In genomic region chr4:74447636-74448233, GRCh38 we compare ENCODE assay signal across 22 cellular contexts. TPM values are rescaled to one million over a fixed set of nuclear protein-coding genes. Genes with fewer than 3 reads are reported as not detected.
DNase-seq lines count a peak whose midpoint lies in the region; ATAC-seq and TF ChIP-seq lines count a peak whose summit lies in the region.
"Had no signal": no experiment of that assay in that cellular context is flagged by ENCODE, and none has a peak within 500 bp of the region (broad histone marks: within the 10 kb centered on the region; RNA-seq: fewer than 3 reads in every experiment).

No MANE protein-coding gene starts in this region.

- peak overlapping the region; percentile 42; the same call in 1 of the 2 replicates for H3K4ac ChIP-seq in IMR-90 (ENCODE audit: low read depth, low read length)

- no peak overlapping the region for H3K9ac ChIP-seq in IMR-90 (ENCODE audit: low read depth, low read length)
- peak overlapping the region; percentile 100 for H3K9ac ChIP-seq in mammary epithelial cell (ENCODE audit: insufficient read depth, low read length)

- no peak overlapping the region for H3K4me3 ChIP-seq in IMR-90 (ENCODE audit: insufficient read depth, low read depth, low read length)
- peak overlapping the region; percentile 83 to 93 (median 93) for H3K4me3 ChIP-seq in mammary epithelial cell (replicated peaks in 1 of 3; ENCODE audit: insufficient read depth in 1 of 3, low read depth in 2 of 3, low read length in 3 of 3)
- H3K4me3 ChIP-seq in fibroblast of villous mesenchyme (ENCODE audit: low read depth, low read length) = peak overlapping the region; percentile 32
- no peak overlapping the region for H3K4me3 ChIP-seq in prostate gland
- H3K4me3 ChIP-seq: esophagus muscularis mucosa, SJCRH30 had no signal

- in situ Hi-C loops in IMR-90 (cut with MboI; ENCODE audit: low sequenced_read_pairs) (no loop called here), mammary epithelial cell (cut with MboI; ENCODE audit: low sequenced_read_pairs in 2 of 2) (loop anchor here (5.0 kb wide), 1 partner anchor 35 kb away; no protein-coding TSS in a partner anchor)

- H3K27me3 ChIP-seq in IMR-90 (ENCODE audit: control insufficient read depth, insufficient read depth, low read length) = no peaks in the 10 kb centered on the region
- no peaks in the 10 kb centered on the region for H3K27me3 ChIP-seq in mammary epithelial cell (ENCODE audit: insufficient read depth, low read length)
- H3K27me3 ChIP-seq in prostate gland (replicated peaks; ENCODE audit: insufficient read depth) = no peaks in the 10 kb centered on the region
- H3K27me3 ChIP-seq: esophagus muscularis mucosa, transverse colon had no signal

- ATAC-seq in IMR-90 (ENCODE audit: low read depth) = no peak
- no peak for ATAC-seq in GM19351 (IDR thresholded peaks at IDR 0.05; ENCODE audit: unreplicated experiment)
- ATAC-seq: activated naive CD8-positive, alpha-beta T cell treated with anti-CD3 and anti-CD28 coated beads, Interleukin-2, amount 50 U/mL, for 24 hours; natural killer cell had no signal

- no peak overlapping the region for H4K91ac ChIP-seq in IMR-90 (ENCODE audit: insufficient read depth, low read depth, low read length)

- H2BK120ac ChIP-seq in IMR-90 (ENCODE audit: low read depth, low read length) = peak overlapping the region; percentile 60

- peak overlapping the region; percentile 70; the same call in 1 of the 2 replicates for H2AK5ac ChIP-seq in IMR-90 (ENCODE audit: low read depth, low read length)

- H3K9me3 ChIP-seq in IMR-90 (ENCODE audit: control insufficient read depth, insufficient read depth, low read length) (no peaks in the 10 kb centered on the region), mammary epithelial cell (replicated peaks; ENCODE audit: insufficient read depth, low read length) (no peaks in the 10 kb centered on the region), prostate gland (no peaks in the 10 kb centered on the region)
- H3K9me3 ChIP-seq: esophagus muscularis mucosa, SJCRH30, transverse colon had no signal

- peak overlapping the region; percentile 91; the same call in 2 of the 3 replicates for H2BK15ac ChIP-seq in IMR-90 (ENCODE audit: low read depth, low read length)

- H3K27ac Mint-ChIP-seq in type B pancreatic cell = peak overlapping the region; percentile 55
- H3K27ac Mint-ChIP-seq: activated B cell treated with CpG ODN at 0.5 μM for 24 hours; activated naive CD8-positive, alpha-beta T cell treated with anti-CD3 and anti-CD28 coated beads, Interleukin-2, amount 50 U/mL, for 24 hours; natural killer cell had no signal

- dilution Hi-C loops in IMR-90 (cut with HindIII; ENCODE audit: low sequenced_read_pairs, unreplicated experiment) = no loop called here
- dilution Hi-C loops in mammary epithelial cell (cut with HindIII; ENCODE audit: low sequenced_read_pairs) = no loop called here

- peak overlapping the region; percentile 58 for H3K14ac ChIP-seq in IMR-90 (replicated peaks; ENCODE audit: low read depth, low read length)

- H3K27me3 Mint-ChIP-seq in type B pancreatic cell = peaks cover 32% of the 10 kb centered on the region

- BruUV-seq in IMR-90 (replicated peaks; lab: Mats Ljungman, UMichigan) (no TSS peak), mammary epithelial cell (replicated peaks; lab: Mats Ljungman, UMichigan) (no TSS peak)

- H4K5ac ChIP-seq in IMR-90 (ENCODE audit: low read depth, low read length) = peak overlapping the region; percentile 5; the same call in 1 of the 2 replicates

- no peak overlapping the region for H3K56ac ChIP-seq in IMR-90 (ENCODE audit: extremely low read depth, insufficient read depth, low read length)

- TF ChIP-seq CTCF in IMR-90 (conservative IDR thresholded peaks at IDR 0.05; ENCODE audit: low read depth, low read length) (no peak), mammary epithelial cell (conservative IDR thresholded peaks at IDR 0.05 in 1 of 2, IDR thresholded peaks at IDR 0.05 in 1 of 2; ENCODE audit: extremely low read depth in 1 of 2, insufficient read depth in 1 of 2, low read depth in 1 of 2, low read length in 2 of 2) (no peak), fibroblast of villous mesenchyme (IDR thresholded peaks at IDR 0.05; ENCODE audit: insufficient read depth, low read depth, low read length) (no peak), type B pancreatic cell (conservative IDR thresholded peaks at IDR 0.05) (no peak), prostate gland (IDR thresholded peaks at IDR 0.05) (no peak)

- H2BK5ac ChIP-seq in IMR-90 (ENCODE audit: low read depth, low read length, poor library complexity, severe bottlenecking) = no peak overlapping the region

- peaks cover 79% of the 10 kb centered on the region for H3K79me2 ChIP-seq in mammary epithelial cell (ENCODE audit: insufficient read depth, low read length)

- H3K27ac ChIP-seq in IMR-90 (ENCODE audit: insufficient read depth, low read length) (no peak overlapping the region; the same call in 1 of the 2 replicates), mammary epithelial cell (ENCODE audit: insufficient read depth, low read depth, low read length) (peak overlapping the region; percentile 99), prostate gland (no peak overlapping the region)
- H3K27ac ChIP-seq: SJCRH30, transverse colon had no signal

- H4K8ac ChIP-seq in IMR-90 (ENCODE audit: low read depth in 2 of 2, low read length in 2 of 2) = peak overlapping the region in 1 of 2 experiments; percentile 43; a peak in 2 of 4 replicates

- H3K79me1 ChIP-seq in IMR-90 (ENCODE audit: low read depth in 1 of 2, low read length in 2 of 2) = peaks cover 0 to 3% of the 10 kb centered on the region in 2 experiments; a peak in 1 of 4 replicates

- TF ChIP-seq POLR2A in IMR-90 (IDR thresholded peaks at IDR 0.05; ENCODE audit: low read depth, low read length) (no peak), prostate gland (IDR thresholded peaks at IDR 0.05) (no peak)

- POLR2A ChIA-PET in IMR-90 (lab: Charles Lee; ENCODE audit: unreplicated experiment) = no interaction called here

- H3K4me1 Mint-ChIP-seq in type B pancreatic cell (ENCODE audit: unreplicated experiment) = peaks cover 8% of the 10 kb centered on the region

- peak overlapping the region; percentile 30; the same call in 1 of the 2 replicates for H2BK20ac ChIP-seq in IMR-90 (ENCODE audit: low read depth, low read length)

- 0 out of 2 replicates have a peak overlapping the region, but pooled peaks have one; percentile 41 for H3K23ac ChIP-seq in IMR-90 (ENCODE audit: low read depth, low read length)

- H3K4me3 Mint-ChIP-seq in type B pancreatic cell = peak overlapping the region; percentile 74
- H3K4me3 Mint-ChIP-seq: activated B cell treated with CpG ODN at 0.5 μM for 24 hours; activated naive CD8-positive, alpha-beta T cell treated with anti-CD3 and anti-CD28 coated beads, Interleukin-2, amount 50 U/mL, for 24 hours; natural killer cell had no signal

- H3K9me1 ChIP-seq in IMR-90 (ENCODE audit: insufficient read depth, low read length) = peaks cover 5% of the 10 kb centered on the region; the same call in 1 of the 2 replicates

- TF ChIP-seq RAD21 in IMR-90 (IDR thresholded peaks at IDR 0.05; ENCODE audit: low read length) = no peak

- CTCF ChIA-PET in IMR-90 (lab: Yijun Ruan, JAX) = interaction anchor here (0.7 kb wide), 1 partner anchor 69 kb away, joined by 3 read pairs; no protein-coding TSS in a partner anchor
- CTCF ChIA-PET in mammary epithelial cell (lab: Charles Lee; ENCODE audit: low non-redundant PET) = no interaction called here

- H3K4me2 ChIP-seq in IMR-90 (ENCODE audit: low read depth, low read length) (peak overlapping the region; percentile 6; the same call in 1 of the 2 replicates), mammary epithelial cell (ENCODE audit: insufficient read depth, low read depth, low read length) (peak overlapping the region; percentile 91)

- H3K36me3 ChIP-seq in IMR-90 (ENCODE audit: control insufficient read depth, insufficient read depth, low read length) = peaks cover 2% of the 10 kb centered on the region; the same call in 1 of the 2 replicates
- H3K36me3 ChIP-seq in mammary epithelial cell (ENCODE audit: insufficient read depth, low read length) = peaks cover 46% of the 10 kb centered on the region
- no peaks in the 10 kb centered on the region for H3K36me3 ChIP-seq in prostate gland
- H3K36me3 ChIP-seq: SJCRH30 had no signal

- H2AFZ ChIP-seq in IMR-90 (replicated peaks; ENCODE audit: low read length, poor library complexity) (no peak overlapping the region), mammary epithelial cell (ENCODE audit: low read depth, low read length) (no peak overlapping the region)

- intact Hi-C loops in IMR-90 (cut with micrococcal nuclease) = loop anchor here (10.0 kb wide), 1 partner anchor 227 kb away; no protein-coding TSS in a partner anchor
- intact Hi-C loops in mammary epithelial cell (cut with micrococcal nuclease) = no loop called here
- intact Hi-C loops in prostate gland (cut with DNase I) = no loop called here
- intact Hi-C loops in posterior vena cava (cut with DNase I) = no loop called here

- H2AK9ac ChIP-seq in IMR-90 (replicated peaks; ENCODE audit: low read depth, low read length, poor library complexity) = no peak overlapping the region

- H3K4me1 ChIP-seq in IMR-90 (ENCODE audit: control insufficient read depth, insufficient read depth, low read length) (peaks cover 3% of the 10 kb centered on the region; the same call in 1 of the 2 replicates), mammary epithelial cell (ENCODE audit: insufficient read depth, low read length) (peaks cover 18% of the 10 kb centered on the region), prostate gland (replicated peaks) (no peaks in the 10 kb centered on the region)

- DNase-seq in IMR-90 = no peak
- DNase-seq in mammary epithelial cell = no peak
- no peak for DNase-seq in fibroblast of villous mesenchyme (ENCODE audit: low read depth)
- DNase-seq in type B pancreatic cell (ENCODE audit: extremely low spot score, unreplicated experiment) = no peak
- no peak for DNase-seq in prostate gland (ENCODE audit: low spot score)
- no peak for DNase-seq in posterior vena cava (ENCODE audit: low spot score)
- DNase-seq: activated B cell treated with CpG ODN at 0.5 μM for 24 hours; activated CD4-positive, alpha-beta T cell treated with anti-CD3 and anti-CD28 coated beads, Interleukin-2, amount 50 U/mL, for 1 hour; activated naive CD8-positive, alpha-beta T cell treated with anti-CD3 and anti-CD28 coated beads, Interleukin-2, amount 50 U/mL, for 24 hours; activated T-cell treated with anti-CD3 and anti-CD28 coated beads, Interleukin-2, amount 50 U/mL, for 48 hours; effector CD4-positive, alpha-beta T cell; natural killer cell; NCI-H2081 treated with DMSO at 0.1 percent for 48 hours; NCI-H226; occipital lobe; SJCRH30; stimulated activated CD4-positive, alpha-beta T cell treated with anti-CD3 and anti-CD28 coated beads, Interleukin-4, amount 100 ng/mL, for 1 hour; transverse colon had no signal

- H4K20me1 ChIP-seq in IMR-90 (ENCODE audit: insufficient read depth, low read length) (no peaks in the 10 kb centered on the region), mammary epithelial cell (ENCODE audit: insufficient read depth, low read length) (peaks cover 20% of the 10 kb centered on the region)

- H3K9me3 Mint-ChIP-seq in type B pancreatic cell = no peaks in the 10 kb centered on the region
- H3K9me3 Mint-ChIP-seq: activated B cell treated with CpG ODN at 0.5 μM for 24 hours; activated naive CD8-positive, alpha-beta T cell treated with anti-CD3 and anti-CD28 coated beads, Interleukin-2, amount 50 U/mL, for 24 hours; IgD-negative memory B cell; natural killer cell had no signal

- peaks cover 4% of the 10 kb centered on the region for H3K36me3 Mint-ChIP-seq in type B pancreatic cell
- H3K36me3 Mint-ChIP-seq: natural killer cell had no signal

- H3K18ac ChIP-seq in IMR-90 (ENCODE audit: low read depth, low read length) = peak overlapping the region; percentile 61

- no CpG with 5 or more reads among the region's 5 CpGs for WGBS in IMR-90 (ENCODE audit: extremely low coverage in 2 of 2, insufficient read length in 1 of 2), 2 experiments
- WGBS in mammary epithelial cell (ENCODE audit: low coverage, missing lambda C conversion rate) = 26% methylated on average over 5 of the region's 5 CpGs
- 98% methylated on average over 5 of the region's 5 CpGs for WGBS in prostate gland

RNA-seq across cellular contexts. Expression of gene AREG, which starts 2.8 kb away (rescaled TPM):
- 0.18 and 0.28 TPM in 2 replicates for total RNA-seq in IMR-90 (2012; rRNA removed)
- 0.17 and 0.30 TPM in 2 replicates for polyA plus RNA-seq in IMR-90 (2012; rRNA removed)
- polyA plus RNA-seq in IMR-90 (2012; cell fraction: cytosol; rRNA removed) = 1.3 and 1.4 TPM in 2 replicates
- polyA plus RNA-seq in IMR-90 (2012; cell fraction: nucleus; rRNA removed; ENCODE audit: low replicate concordance) = 3.1 and 8.0 TPM in 2 replicates
- total RNA-seq in mammary epithelial cell = 1,000 to 10,000 TPM in 1 of 2 donors, 100 to 1,000 TPM in 1; 540 to 2,145 TPM
- 1,137 TPM for polyA plus RNA-seq in mammary epithelial cell
- polyA minus RNA-seq in mammary epithelial cell = 894 TPM
- under 0.01 TPM in 1 of 2 replicates, not detected in the other for total RNA-seq in fibroblast of villous mesenchyme
- total RNA-seq in type B pancreatic cell (ENCODE audit: low replicate concordance) = 17.1 and 58.0 TPM in 2 replicates
- 10 to 100 TPM in 1 of 2 donors, 1 to 10 TPM in 1; 4.2 to 17.1 TPM for total RNA-seq in prostate gland
- total RNA-seq in posterior vena cava = 1 to 10 TPM; 2.9 to 6.0 TPM
- total RNA-seq: H1, occipital lobe, SJCRH30 had no signal
- polyA plus RNA-seq: H1 had no signal

Comparison
In these comparisons a context has a peak if more than half of its experiments do, and no peak if none do; other contexts are left out.
1. H3K4me3 ChIP-seq: peak in mammary epithelial cell (3 of 3) and fibroblast of villous mesenchyme (single experiment); none in IMR-90 (single experiment) and prostate gland (0 of 2).